Comparison of ENCODE assay signal across 21 cellular contexts in genomic region chr10:102309916-102310315, GRCh38.
DNase-seq lines count a peak whose midpoint lies in the region; ATAC-seq and TF ChIP-seq lines count a peak whose summit lies in the region.
"Had no signal": no experiment of that assay in that cellular context is flagged by ENCODE, and none has a peak within 500 bp of the region (broad histone marks: within the 10 kb centered on the region; RNA-seq: fewer than 3 reads in every experiment).

No MANE protein-coding gene starts in this region.

- H3K9me3 ChIP-seq in CD4-positive, CD25-positive, alpha-beta regulatory T cell (ENCODE audit: control insufficient read depth in 2 of 2, low read length in 2 of 2): no peaks in the 10 kb centered on the region
- H3K9me3 ChIP-seq in Karpas-422 (ENCODE audit: low read length): no peaks in the 10 kb centered on the region
- H3K9me3 ChIP-seq: sigmoid colon had no signal

- H3K4me3 Mint-ChIP-seq in CD4-positive, CD25-positive, alpha-beta regulatory T cell: no peak overlapping the region
- H3K4me3 Mint-ChIP-seq in chondrocyte (ENCODE audit: unreplicated experiment): no peak overlapping the region
- no peak overlapping the region for H3K4me3 Mint-ChIP-seq in nephron
- H3K4me3 Mint-ChIP-seq in GM23338: no peak overlapping the region
- H3K4me3 Mint-ChIP-seq: activated CD8-positive, alpha-beta memory T cell treated with anti-CD3 and anti-CD28 coated beads, Interleukin-2, amount 10 ng/mL, durations not matched to agents 7 days and 5 days had no signal

- no peaks in the 10 kb centered on the region for H3K4me1 ChIP-seq in CD4-positive, CD25-positive, alpha-beta regulatory T cell (ENCODE audit: control insufficient read depth, insufficient read depth, low read length, poor library complexity, severe bottlenecking)
- H3K4me1 ChIP-seq in Karpas-422 (ENCODE audit: low read length) (peaks cover 12% of the 10 kb centered on the region), GM23338 (ENCODE audit: insufficient read depth) (0 out of 2 replicates have a peak, but pooled peaks cover 4% of the 10 kb centered on the region)

- H3K36me3 Mint-ChIP-seq in CD4-positive, CD25-positive, alpha-beta regulatory T cell: peaks cover 21% of the 10 kb centered on the region
- peaks cover 3% of the 10 kb centered on the region for H3K36me3 Mint-ChIP-seq in chondrocyte (ENCODE audit: low read depth)
- H3K36me3 Mint-ChIP-seq in nephron (ENCODE audit: low read depth): peaks cover 21% of the 10 kb centered on the region
- peaks cover 3% of the 10 kb centered on the region; the same call in 1 of the 3 replicates for H3K36me3 Mint-ChIP-seq in GM23338 (ENCODE audit: low read depth)

- no peaks in the 10 kb centered on the region for H3K27me3 Mint-ChIP-seq in CD4-positive, CD25-positive, alpha-beta regulatory T cell
- H3K27me3 Mint-ChIP-seq in chondrocyte (ENCODE audit: low read depth): no peaks in the 10 kb centered on the region
- H3K27me3 Mint-ChIP-seq in nephron (ENCODE audit: low read depth): no peaks in the 10 kb centered on the region
- peaks cover 2% of the 10 kb centered on the region for H3K27me3 Mint-ChIP-seq in GM23338 (ENCODE audit: insufficient read depth, low read depth, poor library complexity)
- H3K27me3 Mint-ChIP-seq: activated CD8-positive, alpha-beta memory T cell treated with anti-CD3 and anti-CD28 coated beads, Interleukin-2, amount 10 ng/mL, durations not matched to agents 7 days and 5 days had no signal

- no peak overlapping the region for H3K4me3 ChIP-seq in CD4-positive, CD25-positive, alpha-beta regulatory T cell (ENCODE audit: low read depth, low read length)
- H3K4me3 ChIP-seq in Karpas-422 (ENCODE audit: low read length) (no peak overlapping the region), GM23338 (no peak overlapping the region)
- H3K4me3 ChIP-seq: lung, sigmoid colon had no signal

- no peak for ATAC-seq in CD4-positive, CD25-positive, alpha-beta regulatory T cell (ENCODE audit: low read depth in 2 of 2)
- no peak for ATAC-seq in GM23338
- ATAC-seq in GM19351 (IDR thresholded peaks at IDR 0.05; ENCODE audit: unreplicated experiment): no peak
- ATAC-seq: activated CD8-positive, alpha-beta memory T cell treated with anti-CD3 and anti-CD28 coated beads, Interleukin-2, amount 10 ng/mL, durations not matched to agents 7 days and 5 days; foreskin keratinocyte had no signal

- H3K9ac ChIP-seq in Karpas-422 (ENCODE audit: low read length): no peak overlapping the region

- no peak overlapping the region for H3K27ac ChIP-seq in CD4-positive, CD25-positive, alpha-beta regulatory T cell (ENCODE audit: insufficient read depth, low read length, poor library complexity, severe bottlenecking)
- H3K27ac ChIP-seq in Karpas-422 (ENCODE audit: low read length) (peak overlapping the region; percentile 43; the same call in 1 of the 2 replicates), GM23338 (ENCODE audit: low read depth) (no peak overlapping the region)
- H3K27ac ChIP-seq: foreskin keratinocyte, RWPE1 had no signal

- H3K4me2 ChIP-seq in Karpas-422 (ENCODE audit: low read depth, low read length, poor library complexity, severe bottlenecking) (no peak overlapping the region), GM23338 (no peak overlapping the region)

- H3K79me2 ChIP-seq in Karpas-422 (ENCODE audit: low read length) (0 out of 2 replicates have a peak, but pooled peaks cover 2% of the 10 kb centered on the region), GM23338 (replicated peaks; ENCODE audit: insufficient read depth) (no peaks in the 10 kb centered on the region; the same call in 1 of the 2 replicates)

- H3K27me3 ChIP-seq in CD4-positive, CD25-positive, alpha-beta regulatory T cell (ENCODE audit: control insufficient read depth, insufficient read depth, low read length): no peaks in the 10 kb centered on the region
- H3K27me3 ChIP-seq in Karpas-422 (ENCODE audit: low read length): no peaks in the 10 kb centered on the region
- no peaks in the 10 kb centered on the region for H3K27me3 ChIP-seq in GM23338 (ENCODE audit: insufficient read depth)
- H3K27me3 ChIP-seq: foreskin keratinocyte, sigmoid colon had no signal

- peaks cover 7% of the 10 kb centered on the region for H3K36me3 ChIP-seq in CD4-positive, CD25-positive, alpha-beta regulatory T cell (ENCODE audit: control insufficient read depth, insufficient read depth, low read length)
- H3K36me3 ChIP-seq in Karpas-422 (ENCODE audit: insufficient read depth, low read length) (no peaks in the 10 kb centered on the region), GM23338 (ENCODE audit: insufficient read depth) (no peaks in the 10 kb centered on the region)
- H3K36me3 ChIP-seq: sigmoid colon had no signal

- no peak for DNase-seq in CD4-positive, CD25-positive, alpha-beta regulatory T cell
- DNase-seq in Karpas-422 (no peak), chondrocyte (ENCODE audit: low spot score) (no peak), putamen (ENCODE audit: low spot score) (no peak), GM23338 (ENCODE audit: low spot score) (no peak), NCI-H1436 (lab: John Stamatoyannopoulos, UW) (no peak)
- DNase-seq: activated CD4-positive, alpha-beta T cell treated with anti-CD3 and anti-CD28 coated beads for 4 hours; activated CD8-positive, alpha-beta memory T cell treated with anti-CD3 and anti-CD28 coated beads, Interleukin-2, amount 10 ng/mL, durations not matched to agents 7 days and 5 days; foreskin keratinocyte; GOT3; islet precursor cell; NCI-H1048; NCI-H510A treated with DMSO at 0.1 percent for 48 hours; occipital lobe; sigmoid colon; stimulated activated CD4-positive, alpha-beta T cell treated with anti-CD3 and anti-CD28 coated beads, Interleukin-2, amount 100 ng/mL, for 24 hours; stimulated activated naive CD4-positive, alpha-beta T cell had no signal

- no peaks in the 10 kb centered on the region for H3F3A ChIP-seq in GM23338 (replicated peaks; ENCODE audit: low read depth)

- no peaks in the 10 kb centered on the region for H3K9me2 ChIP-seq in Karpas-422 (replicated peaks; ENCODE audit: insufficient read depth, low read length)
- H3K9me2 ChIP-seq in GM23338 (ENCODE audit: insufficient read depth): no peaks in the 10 kb centered on the region

- peaks cover 0 to 1% (median 0%) of the 10 kb centered on the region in 7 donors for H3K9me3 Mint-ChIP-seq in CD4-positive, CD25-positive, alpha-beta regulatory T cell
- H3K9me3 Mint-ChIP-seq in chondrocyte (ENCODE audit: low read depth) (no peaks in the 10 kb centered on the region), nephron (no peaks in the 10 kb centered on the region), GM23338 (no peaks in the 10 kb centered on the region)

- H3K27ac Mint-ChIP-seq in CD4-positive, CD25-positive, alpha-beta regulatory T cell: peak overlapping the region; percentile 5 to 76 (median 56)
- H3K27ac Mint-ChIP-seq in chondrocyte (ENCODE audit: unreplicated experiment) (peak overlapping the region; percentile 86), nephron (peak overlapping the region; percentile 82 to 88 (median 86)), GM23338 (no peak overlapping the region)
- H3K27ac Mint-ChIP-seq: activated CD8-positive, alpha-beta memory T cell treated with anti-CD3 and anti-CD28 coated beads, Interleukin-2, amount 10 ng/mL, durations not matched to agents 7 days and 5 days had no signal

- H4K20me1 ChIP-seq in Karpas-422 (ENCODE audit: insufficient read depth, low read depth, low read length) (0 out of 2 replicates have a peak, but pooled peaks cover 9% of the 10 kb centered on the region), GM23338 (replicated peaks; ENCODE audit: insufficient read depth) (peaks cover 29% of the 10 kb centered on the region)

- H3K4me1 Mint-ChIP-seq in CD4-positive, CD25-positive, alpha-beta regulatory T cell: peaks cover 26 to 49% (median 35%) of the 10 kb centered on the region in 4 donors
- peaks cover 51% of the 10 kb centered on the region for H3K4me1 Mint-ChIP-seq in chondrocyte (ENCODE audit: low read depth)
- peaks cover 62% of the 10 kb centered on the region for H3K4me1 Mint-ChIP-seq in nephron
- peaks cover 17% of the 10 kb centered on the region; the same call in 2 of the 3 replicates for H3K4me1 Mint-ChIP-seq in GM23338

- H2AFZ ChIP-seq in Karpas-422 (ENCODE audit: low read length) (no peak overlapping the region), GM23338 (no peak overlapping the region)

- TF ChIP-seq CTCF in chondrocyte (IDR thresholded peaks at IDR 0.05) (no peak), nephron (IDR thresholded peaks at IDR 0.05; ENCODE audit: unreplicated experiment in 3 of 3) (no peak), GM23338 (conservative IDR thresholded peaks at IDR 0.05; ENCODE audit: low read depth in 2 of 2) (no peak)

TF ChIP-seq in GM23338, 12 proteins besides CTCF, POLR2A, EP300 and RAD21 (continues in another document):
- TF ChIP-seq NANOG (IDR thresholded peaks at IDR 0.05; ENCODE audit: borderline replicate concordance) (no peak), ZNF114 (CRISPR knock-in tag; IDR thresholded peaks at IDR 0.05) (no peak), ZNF331 (CRISPR knock-in tag; IDR thresholded peaks at IDR 0.05; ENCODE audit: low read depth) (no peak), POLR2AphosphoS5 (IDR thresholded peaks at IDR 0.05; ENCODE audit: low read depth) (no peak), CREB1 (CRISPR knock-in tag; IDR thresholded peaks at IDR 0.05; ENCODE audit: low read depth) (no peak), STAT1 (IDR thresholded peaks at IDR 0.05; ENCODE audit: unreplicated experiment) (no peak), EZH2 (IDR thresholded peaks at IDR 0.05; ENCODE audit: low read depth, unreplicated experiment) (no peak), JUNB (IDR thresholded peaks at IDR 0.05; ENCODE audit: unreplicated experiment) (no peak), EZH2phosphoT487 (IDR thresholded peaks at IDR 0.05; ENCODE audit: unreplicated experiment) (no peak)
